20 cellular contexts compared by ENCODE assay signal in genomic region chr15:43194775-43195174, GRCh38. TPM values are rescaled to one million over a fixed set of nuclear protein-coding genes. Genes with fewer than 3 reads are reported as not detected.
"Had no signal": no experiment of that assay in that cellular context is flagged by ENCODE, and none has a peak within 500 bp of the region (broad histone marks: within the 10 kb centered on the region; RNA-seq: fewer than 3 reads in every experiment).

No MANE protein-coding gene starts in this region.

- H3K27ac Mint-ChIP-seq: activated CD4-positive, alpha-beta memory T cell treated with anti-CD3 and anti-CD28 coated beads, Interleukin-2, amount 10 ng/mL, durations not matched to agents 7 days and 5 days; activated naive CD4-positive, alpha-beta T cell treated with anti-CD3 and anti-CD28 coated beads for 36 hours; activated T-cell treated with anti-CD3 and anti-CD28 coated beads, Interleukin-2, amount 50 U/mL, for 24 hours; nephron; T-cell had no signal

- ATAC-seq: esophagus mucosa; gastroesophageal sphincter; lower lobe of right lung; stimulated activated naive CD8-positive, alpha-beta T cell treated with anti-CD3 and anti-CD28 coated beads, Interleukin-15, Interleukin-2, amounts not matched to agents 100 U/mL and 50 U/mL, for 24 hours; T-cell had no signal

- H3K27me3 ChIP-seq: ascending aorta, breast epithelium, gastroesophageal sphincter, suprapubic skin had no signal

- H3K27me3 Mint-ChIP-seq: activated CD4-positive, alpha-beta memory T cell treated with anti-CD3 and anti-CD28 coated beads, Interleukin-2, amount 10 ng/mL, durations not matched to agents 7 days and 5 days; activated T-cell treated with anti-CD3 and anti-CD28 coated beads, Interleukin-2, amount 50 U/mL, for 24 hours; T-cell had no signal

- DNase-seq: activated CD4-positive, alpha-beta memory T cell treated with anti-CD3 and anti-CD28 coated beads, Interleukin-2, amount 10 ng/mL, durations not matched to agents 7 days and 5 days; activated CD4-positive, alpha-beta T cell treated with anti-CD3 and anti-CD28 coated beads for 48 hours; activated CD4-positive, CD25-positive, alpha-beta regulatory T cell; activated naive CD4-positive, alpha-beta T cell treated with anti-CD3 and anti-CD28 coated beads for 36 hours; activated T-cell treated with anti-CD3 and anti-CD28 coated beads, Interleukin-2, amount 50 U/mL, for 24 hours; cerebellar nuclear complex; effector CD8-positive, alpha-beta T cell; immature natural killer cell; lower lobe of right lung; stimulated activated naive CD8-positive, alpha-beta T cell treated with anti-CD3 and anti-CD28 coated beads, Interleukin-15, Interleukin-2, amounts not matched to agents 100 U/mL and 50 U/mL, for 24 hours; T-cell; trophoblast cell had no signal

- H3K36me3 ChIP-seq: breast epithelium had no signal

- H3K4me3 Mint-ChIP-seq: activated CD4-positive, alpha-beta memory T cell treated with anti-CD3 and anti-CD28 coated beads, Interleukin-2, amount 10 ng/mL, durations not matched to agents 7 days and 5 days; activated naive CD4-positive, alpha-beta T cell treated with anti-CD3 and anti-CD28 coated beads for 36 hours; activated T-cell treated with anti-CD3 and anti-CD28 coated beads, Interleukin-2, amount 50 U/mL, for 24 hours; immature natural killer cell; nephron; T-cell had no signal

- H3K4me1 Mint-ChIP-seq: nephron had no signal

- H3K27ac ChIP-seq: ascending aorta, breast epithelium, gastroesophageal sphincter, lower lobe of right lung, skin epidermis, suprapubic skin had no signal

- H3K4me3 ChIP-seq: ascending aorta, breast epithelium, gastroesophageal sphincter, lower lobe of right lung, skin epidermis, suprapubic skin had no signal

- H3K4me1 ChIP-seq: ascending aorta, lower lobe of right lung had no signal

- H3K9me3 ChIP-seq: ascending aorta, lower lobe of right lung had no signal

RNA-seq across cellular contexts. Expression of gene EPB42, which starts 26.0 kb away (rescaled TPM):
- total RNA-seq: activated CD4-positive, alpha-beta memory T cell treated with anti-CD3 and anti-CD28 coated beads, Interleukin-2, amount 10 ng/mL, durations not matched to agents 7 days and 5 days; activated naive CD4-positive, alpha-beta T cell treated with anti-CD3 and anti-CD28 coated beads for 36 hours; ascending aorta; esophagus mucosa; lower lobe of right lung; renal cortical epithelial cell; suprapubic skin; T-cell had no signal
- polyA plus RNA-seq: immature natural killer cell had no signal
